ENCODE assay signal across 8 cellular contexts in genomic region chr12:24109381-24110039, GRCh38.
DNase-seq lines count a peak whose midpoint lies in the region; ATAC-seq, FAIRE-seq and TF ChIP-seq lines count a peak whose summit lies in the region.

No MANE protein-coding gene starts in this region.

- peak; percentile 7 for DNase-seq in SIG-M5 treated with dmso at 0.1 percent for 504 hours (lab: John Stamatoyannopoulos, UW; ENCODE audit: unreplicated experiment)
- DNase-seq in SIG-M5 (lab: John Stamatoyannopoulos, UW) = no peak
- DNase-seq in NCI-H146 (lab: John Stamatoyannopoulos, UW) = peak; percentile 22
- DNase-seq in bronchial epithelial cell (ENCODE audit: low read depth) = peak; percentile 35
- no peak for DNase-seq in osteoblast (ENCODE audit: insufficient read length, low spot score, missing footprints)
- no peak for DNase-seq in retina

- no peak overlapping the region for H3K4me2 ChIP-seq in osteoblast (ENCODE audit: insufficient read depth, low read length)

- H3K9me3 ChIP-seq in osteoblast (ENCODE audit: low read depth, low read length) = no peaks in the 10 kb centered on the region

- H3K36me3 ChIP-seq in bronchial epithelial cell (ENCODE audit: control insufficient read depth, insufficient read depth, low read length) (no peaks in the 10 kb centered on the region), osteoblast (ENCODE audit: insufficient read depth, low read length) (no peaks in the 10 kb centered on the region)

- peak; percentile 97 for ATAC-seq in HG02763 (IDR thresholded peaks at IDR 0.05; ENCODE audit: unreplicated experiment)
- no peak for ATAC-seq in stimulated activated memory B cell treated with anti-CD40 and anti-IgM and Interleukin-4, amounts not matched to agents 10 μg/mL and 1 μg/mL and 100 μg/mL, for 72 hours

- H3K4me1 ChIP-seq in osteoblast (ENCODE audit: insufficient read depth, low read length) = peaks cover 7% of the 10 kb centered on the region

- H3K27ac Mint-ChIP-seq in stimulated activated memory B cell treated with anti-CD40 and anti-IgM and Interleukin-4, amounts not matched to agents 10 μg/mL and 1 μg/mL and 100 μg/mL, for 72 hours = no peak overlapping the region

- H3K27me3 ChIP-seq in bronchial epithelial cell (ENCODE audit: control insufficient read depth, insufficient read depth, low read length) (no peaks in the 10 kb centered on the region), osteoblast (ENCODE audit: insufficient read depth, low read length) (peaks cover 3% of the 10 kb centered on the region)

- H3K4me3 ChIP-seq in bronchial epithelial cell (ENCODE audit: low read depth, low read length) (no peak overlapping the region), osteoblast (ENCODE audit: insufficient read depth, low read length) (no peak overlapping the region)

- TF ChIP-seq CTCF in bronchial epithelial cell (IDR thresholded peaks at IDR 0.05; ENCODE audit: insufficient read depth, low read length, severe bottlenecking) (peak; percentile 33), osteoblast (IDR thresholded peaks at IDR 0.05; ENCODE audit: extremely low read depth, low read depth, low read length) (peak; percentile 59)

- no peaks in the 10 kb centered on the region for H3K27me3 Mint-ChIP-seq in stimulated activated memory B cell treated with anti-CD40 and anti-IgM and Interleukin-4, amounts not matched to agents 10 μg/mL and 1 μg/mL and 100 μg/mL, for 72 hours

- no peaks in the 10 kb centered on the region for H4K20me1 ChIP-seq in osteoblast (ENCODE audit: insufficient read depth, low read length)

- H3K4me1 Mint-ChIP-seq in stimulated activated memory B cell treated with anti-CD40 and anti-IgM and Interleukin-4, amounts not matched to agents 10 μg/mL and 1 μg/mL and 100 μg/mL, for 72 hours = no peaks in the 10 kb centered on the region

- H3K79me2 ChIP-seq in osteoblast (ENCODE audit: insufficient read depth, low read length) = no peaks in the 10 kb centered on the region

- no peak overlapping the region for H2AFZ ChIP-seq in osteoblast (ENCODE audit: low read length)

- no peak overlapping the region for H3K4me3 Mint-ChIP-seq in stimulated activated memory B cell treated with anti-CD40 and anti-IgM and Interleukin-4, amounts not matched to agents 10 μg/mL and 1 μg/mL and 100 μg/mL, for 72 hours

- H3K9me3 Mint-ChIP-seq in stimulated activated memory B cell treated with anti-CD40 and anti-IgM and Interleukin-4, amounts not matched to agents 10 μg/mL and 1 μg/mL and 100 μg/mL, for 72 hours = no peaks in the 10 kb centered on the region

- no peak overlapping the region for H3K27ac ChIP-seq in osteoblast (ENCODE audit: low read depth, low read length)

- no peak for FAIRE-seq in bronchial epithelial cell (lab: Jason Lieb, UNC)

- H3K36me3 Mint-ChIP-seq in stimulated activated memory B cell treated with anti-CD40 and anti-IgM and Interleukin-4, amounts not matched to agents 10 μg/mL and 1 μg/mL and 100 μg/mL, for 72 hours = no peaks in the 10 kb centered on the region

Comparison
In these comparisons a context has a peak if more than half of its experiments do, and no peak if none do; other contexts are left out.
1. DNase-seq: peak in SIG-M5 treated with dmso at 0.1 percent for 504 hours (single experiment), NCI-H146 (single experiment) and bronchial epithelial cell (single experiment); none in SIG-M5 (single experiment), osteoblast (single experiment) and retina (single experiment).